Comparison of ENCODE assay signal across 9 cellular contexts in genomic region chr10:45461034-45461433, GRCh38.
A peak's percentile ranks its signal among the peaks of the same experiment; 100 is the strongest.
DNase-seq lines count a peak whose midpoint lies in the region; ATAC-seq and TF ChIP-seq lines count a peak whose summit lies in the region.
"Had no signal": no experiment of that assay in that cellular context is flagged by ENCODE, and none has a peak within 500 bp of the region (broad histone marks: within the 10 kb centered on the region; RNA-seq: fewer than 3 reads in every experiment).

No MANE protein-coding gene starts in this region.

- no peaks in the 10 kb centered on the region for H3K9me3 ChIP-seq in neural progenitor cell (ENCODE audit: low read depth)

- H3K4me3 Mint-ChIP-seq in neural crest cell (no peak overlapping the region), neural progenitor cell (no peak overlapping the region)

- peaks cover 2% of the 10 kb centered on the region for H3K36me3 Mint-ChIP-seq in neural crest cell (ENCODE audit: low read depth)
- H3K36me3 Mint-ChIP-seq in neural progenitor cell: peaks cover 9% of the 10 kb centered on the region

- ATAC-seq in GM18873 (IDR thresholded peaks at IDR 0.05; ENCODE audit: low FRiP score, unreplicated experiment) (peak; percentile 68), GM21786 (IDR thresholded peaks at IDR 0.05; ENCODE audit: unreplicated experiment) (peak; percentile 63), HG03521 (IDR thresholded peaks at IDR 0.05; ENCODE audit: unreplicated experiment) (peak; percentile 67)

- H3K9ac ChIP-seq in neural progenitor cell: no peak overlapping the region

- no peaks in the 10 kb centered on the region for H3F3A ChIP-seq in neural progenitor cell (ENCODE audit: low read depth)

- H4K20me1 ChIP-seq in neural progenitor cell (ENCODE audit: low read depth): no peaks in the 10 kb centered on the region

- H3K4me3 ChIP-seq in neural progenitor cell: no peak overlapping the region

- H3K9me3 Mint-ChIP-seq in neural crest cell (no peaks in the 10 kb centered on the region), neural progenitor cell (no peaks in the 10 kb centered on the region)

- DNase-seq in neural crest cell (ENCODE audit: low read depth, low spot score) (no peak), hippocampal formation (lab: John Stamatoyannopoulos, UW) (no peak), neural progenitor cell (ENCODE audit: low spot score) (no peak), NCI-H2171 (lab: John Stamatoyannopoulos, UW) (no peak), NCI-H1048 (lab: John Stamatoyannopoulos, UW) (no peak)
- DNase-seq: NCI-H2171 treated with DMSO at 0.1 percent for 48 hours had no signal

- H3K36me3 ChIP-seq in neural progenitor cell: no peaks in the 10 kb centered on the region

- H3K27me3 Mint-ChIP-seq in neural crest cell (ENCODE audit: low read depth): no peaks in the 10 kb centered on the region
- H3K27me3 Mint-ChIP-seq in neural progenitor cell (ENCODE audit: insufficient read depth, low read depth): peaks cover 5% of the 10 kb centered on the region

- H3K4me1 Mint-ChIP-seq in neural crest cell: peaks cover 5% of the 10 kb centered on the region
- peaks cover 6% of the 10 kb centered on the region for H3K4me1 Mint-ChIP-seq in neural progenitor cell

- H3K27ac Mint-ChIP-seq in neural crest cell (ENCODE audit: unreplicated experiment): peak overlapping the region; percentile 8
- H3K27ac Mint-ChIP-seq in neural progenitor cell: no peak overlapping the region

- no peak overlapping the region for H3K4me2 ChIP-seq in neural progenitor cell

- H2AFZ ChIP-seq in neural progenitor cell (replicated peaks): no peak overlapping the region

- no peak for TF ChIP-seq CTCF in neural crest cell (conservative IDR thresholded peaks at IDR 0.05)
- no peak for TF ChIP-seq CTCF in neural progenitor cell (IDR thresholded peaks at IDR 0.05)

- H3K79me2 ChIP-seq in neural progenitor cell (ENCODE audit: low read depth): no peaks in the 10 kb centered on the region

- no peaks in the 10 kb centered on the region for H3K27me3 ChIP-seq in neural progenitor cell

- no peaks in the 10 kb centered on the region for H3K4me1 ChIP-seq in neural progenitor cell

- H3K27ac ChIP-seq in neural progenitor cell: no peak overlapping the region
